In the genomic region with DNA sequence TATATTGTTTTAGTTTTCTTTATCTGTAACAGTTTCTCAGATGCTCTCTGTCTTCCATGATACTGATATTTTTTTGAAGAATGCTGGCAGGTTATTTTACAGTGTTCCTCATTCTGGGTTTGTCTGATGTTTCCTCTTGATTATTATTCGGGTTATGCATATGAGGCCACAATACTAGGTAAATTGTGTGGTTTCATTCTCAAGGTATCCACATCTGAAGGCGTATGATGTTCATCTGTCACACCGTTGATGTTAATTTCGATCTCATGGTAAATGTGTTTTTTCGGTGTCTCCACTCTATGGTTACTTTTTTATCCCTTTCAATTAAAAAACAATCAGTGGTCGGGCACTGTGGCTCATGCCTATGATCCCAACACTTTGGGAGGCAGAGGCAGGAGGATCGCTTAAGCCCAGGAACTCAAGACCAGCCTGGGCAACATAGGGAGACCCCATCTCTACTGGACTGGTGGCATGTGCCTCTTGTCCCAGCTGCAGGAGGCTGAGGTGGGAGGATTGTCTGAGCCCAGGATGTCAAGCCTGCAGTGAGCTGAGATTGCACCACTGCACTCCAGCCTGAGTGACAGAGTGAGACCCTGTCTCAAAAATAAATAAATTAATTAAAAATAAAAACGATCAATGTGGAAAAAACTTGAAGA, we compare ENCODE assay signal across 31 cellular contexts.
"Had no signal": no experiment of that assay in that cellular context is flagged by ENCODE, and none has a peak within 500 bp of the region (broad histone marks: within the 10 kb centered on the region; RNA-seq: fewer than 3 reads in every experiment).

No MANE protein-coding gene starts in this region.

- DNase-seq: activated CD4-positive, alpha-beta memory T cell treated with anti-CD3 and anti-CD28 coated beads for 36 hours; activated CD4-positive, alpha-beta T cell treated with anti-CD3 and anti-CD28 coated beads for 36 hours; activated CD4-positive, alpha-beta T cell treated with anti-CD3 and anti-CD28 coated beads, Interleukin-2, amount 50 U/mL, for 1 hour; activated gamma-delta T cell treated with Interleukin-2 at 50 U/mL for 16 hours; activated naive CD4-positive, alpha-beta T cell treated with anti-CD3 and anti-CD28 coated beads for 36 hours; activated T-cell treated with anti-CD3 and anti-CD28 coated beads, Interleukin-2, amount 50 U/mL, for 1 hour; adrenal gland; body of pancreas; Kasumi-1; KBM-7; MG63; MV-4-11; NCI-H1092; NCI-H1436 treated with DMSO at 0.1 percent for 48 hours; NCI-H1694 treated with DMSO at 0.1 percent for 48 hours; NCI-H2029; NCI-H345; NCI-H524 treated with DMSO at 0.1 percent for 48 hours; NCI-H748 treated with DMSO at 0.1 percent for 48 hours; NK-92 treated with Interleukin-12 subunit alpha and Interleukin-12 subunit beta, amount 100 ng/mL, for 24 hours; PC-3; Peyer's patch; RPMI8226; SHP77 treated with DMSO at 0.1 percent for 48 hours; SK-N-SH; WERI-Rb-1 had no signal

- FAIRE-seq: astrocyte, TTC549 had no signal

- H3K4me3 Mint-ChIP-seq: activated CD4-positive, alpha-beta memory T cell treated with anti-CD3 and anti-CD28 coated beads for 36 hours; activated CD4-positive, alpha-beta T cell treated with anti-CD3 and anti-CD28 coated beads for 36 hours; activated naive CD4-positive, alpha-beta T cell treated with anti-CD3 and anti-CD28 coated beads for 36 hours; T-helper 1 cell treated with Interleukin-12 subunit alpha and Interleukin-12 subunit beta and Interleukin-4 antibody, amounts not matched to agents 30 μg/mL and 1 μg/mL, for 36 hours; T-helper 2 cell treated with Interferon-gamma antibody and Interleukin-4, amounts not matched to agents 5 μg/mL and 100 μg/mL, for 36 hours had no signal

- H3K27ac Mint-ChIP-seq: activated CD4-positive, alpha-beta memory T cell treated with anti-CD3 and anti-CD28 coated beads for 36 hours; activated CD4-positive, alpha-beta T cell treated with anti-CD3 and anti-CD28 coated beads for 36 hours; activated naive CD4-positive, alpha-beta T cell treated with anti-CD3 and anti-CD28 coated beads for 36 hours; activated naive CD4-positive, alpha-beta T cell treated with anti-CD3 and anti-CD28 coated beads, Interleukin-2, amount 50 U/mL, for 72 hours; T-helper 1 cell treated with Interleukin-12 subunit alpha and Interleukin-12 subunit beta and Interleukin-4 antibody, amounts not matched to agents 30 μg/mL and 1 μg/mL, for 36 hours; T-helper 2 cell treated with Interferon-gamma antibody and Interleukin-4, amounts not matched to agents 5 μg/mL and 100 μg/mL, for 36 hours had no signal

- H3K9me3 Mint-ChIP-seq: activated CD4-positive, alpha-beta memory T cell treated with anti-CD3 and anti-CD28 coated beads for 36 hours; activated naive CD4-positive, alpha-beta T cell treated with anti-CD3 and anti-CD28 coated beads for 36 hours; activated naive CD4-positive, alpha-beta T cell treated with anti-CD3 and anti-CD28 coated beads, Interleukin-2, amount 50 U/mL, for 72 hours; T-helper 1 cell treated with Interleukin-12 subunit alpha and Interleukin-12 subunit beta and Interleukin-4 antibody, amounts not matched to agents 30 μg/mL and 1 μg/mL, for 36 hours; T-helper 2 cell treated with Interferon-gamma antibody and Interleukin-4, amounts not matched to agents 5 μg/mL and 100 μg/mL, for 36 hours had no signal

- H3K4me1 Mint-ChIP-seq: activated CD4-positive, alpha-beta T cell treated with anti-CD3 and anti-CD28 coated beads for 36 hours had no signal

- ATAC-seq: activated CD4-positive, alpha-beta T cell treated with anti-CD3 and anti-CD28 coated beads for 36 hours; activated naive CD4-positive, alpha-beta T cell treated with anti-CD3 and anti-CD28 coated beads, Interleukin-2, amount 50 U/mL, for 72 hours; body of pancreas; PC-3 had no signal

- H3K36me3 Mint-ChIP-seq: activated CD4-positive, alpha-beta memory T cell treated with anti-CD3 and anti-CD28 coated beads for 36 hours; activated naive CD4-positive, alpha-beta T cell treated with anti-CD3 and anti-CD28 coated beads, Interleukin-2, amount 50 U/mL, for 72 hours had no signal
